Comparison of ENCODE assay signal across 9 cellular contexts in genomic region chr10:74924251-74924954, GRCh38.
DNase-seq lines count a peak whose midpoint lies in the region; ATAC-seq, FAIRE-seq and TF ChIP-seq lines count a peak whose summit lies in the region.
"Had no signal": no experiment of that assay in that cellular context is flagged by ENCODE, and none has a peak within 500 bp of the region (broad histone marks: within the 10 kb centered on the region; RNA-seq: fewer than 3 reads in every experiment).

No MANE protein-coding gene starts in this region.

- intact Hi-C loops in Panc1 (cut with micrococcal nuclease; ENCODE audit: unreplicated experiment): no loop called here

- CTCF ChIA-PET in BJ (lab: Yijun Ruan, JAX): interaction anchor here (0.6 to 1.0 kb wide), 2 partner anchors 9 to 35 kb away, joined by 3 read pairs; no protein-coding TSS in a partner anchor
- CTCF ChIA-PET in Panc1 (lab: Charles Lee): no interaction called here
- CTCF ChIA-PET in CD8-positive, alpha-beta memory T cell (lab: Charles Lee): no interaction called here

- peaks cover 10% of the 10 kb centered on the region; the same call in 1 of the 2 replicates for H3K9me3 ChIP-seq in Panc1 (ENCODE audit: control insufficient read depth, insufficient read depth, low read depth, low read length)
- H3K9me3 ChIP-seq in CD8-positive, alpha-beta memory T cell (ENCODE audit: low read length): peaks cover 2% of the 10 kb centered on the region

- H3K27me3 Mint-ChIP-seq in osteocyte (ENCODE audit: unreplicated experiment): no peaks in the 10 kb centered on the region
- no peaks in the 10 kb centered on the region for H3K27me3 Mint-ChIP-seq in CD8-positive, alpha-beta memory T cell
- H3K27me3 Mint-ChIP-seq: stimulated activated naive CD8-positive, alpha-beta T cell treated with anti-CD3 and anti-CD28 coated beads, Interleukin-15, Interleukin-2, amounts not matched to agents 100 ng/mL and 50 ng/mL, for 24 hours had no signal

- in situ Hi-C loops in Panc1 (cut with HindIII; ENCODE audit: low pct_unique_long_range_greater_than_20kb, low sequenced_read_pairs): no loop called here

- DNase-seq in BJ (ENCODE audit: low read depth) (peak; percentile 97), Panc1 (ENCODE audit: low read depth, low spot score) (peak; percentile 79), fibroblast of gingiva (ENCODE audit: low read depth) (peak; percentile 94), osteocyte (ENCODE audit: extremely low spot score, unreplicated experiment) (no peak), D721Med (ENCODE audit: insufficient read length, low spot score) (no peak), ecto neural progenitor cell (ENCODE audit: low spot score) (no peak)
- no peak for DNase-seq in activated CD4-positive, alpha-beta T cell treated with anti-CD3 and anti-CD28 coated beads, Interleukin-2, amount 50 U/mL, for 48 hours
- no peak for DNase-seq in CD8-positive, alpha-beta memory T cell

- peaks cover 55% of the 10 kb centered on the region for H3K4me1 Mint-ChIP-seq in osteocyte (ENCODE audit: unreplicated experiment)
- peaks cover 48 to 84% (median 82%) of the 10 kb centered on the region in 3 donors for H3K4me1 Mint-ChIP-seq in CD8-positive, alpha-beta memory T cell

- H3K27me3 ChIP-seq in BJ (ENCODE audit: control insufficient read depth, insufficient read depth, low read length): no peaks in the 10 kb centered on the region
- H3K27me3 ChIP-seq in Panc1 (ENCODE audit: control insufficient read depth, insufficient read depth, low read length): no peaks in the 10 kb centered on the region
- H3K27me3 ChIP-seq in CD8-positive, alpha-beta memory T cell (ENCODE audit: insufficient read depth, low read length, poor library complexity, severe bottlenecking): no peaks in the 10 kb centered on the region

- no peak for FAIRE-seq in D721Med (lab: Jason Lieb, UNC)

- peaks cover 47% of the 10 kb centered on the region for H3K4me1 ChIP-seq in Panc1 (ENCODE audit: control insufficient read depth, insufficient read depth, low read length)
- peaks cover 5% of the 10 kb centered on the region for H3K4me1 ChIP-seq in CD8-positive, alpha-beta memory T cell (ENCODE audit: insufficient read depth, low read length)

- H3K36me3 Mint-ChIP-seq in osteocyte (ENCODE audit: unreplicated experiment): peaks cover 5% of the 10 kb centered on the region
- H3K36me3 Mint-ChIP-seq in CD8-positive, alpha-beta memory T cell: peaks cover 8 to 11% (median 9%) of the 10 kb centered on the region in 3 donors

- H3K4me3 ChIP-seq in BJ (ENCODE audit: low read depth, low read length): no peak overlapping the region
- H3K4me3 ChIP-seq in Panc1 (ENCODE audit: low read depth in 2 of 2, low read length in 2 of 2): no peak overlapping the region
- H3K4me3 ChIP-seq in CD8-positive, alpha-beta memory T cell (ENCODE audit: low read length): no peak overlapping the region

- POLR2A ChIA-PET in BJ (lab: Charles Lee) (interaction anchor here (0.5 kb wide), 1 partner anchor 11 kb away, joined by 6 read pairs; no protein-coding TSS in a partner anchor), Panc1 (lab: Charles Lee) (interaction anchor here (0.7 kb wide), 1 partner anchor 39 kb away, joined by 3 read pairs; no protein-coding TSS in a partner anchor)
- POLR2A ChIA-PET in CD8-positive, alpha-beta memory T cell (lab: Charles Lee): no interaction called here

- H3K36me3 ChIP-seq in BJ (ENCODE audit: control insufficient read depth, insufficient read depth, low read length) (no peaks in the 10 kb centered on the region), Panc1 (ENCODE audit: control insufficient read depth, insufficient read depth, low read length) (no peaks in the 10 kb centered on the region)
- no peaks in the 10 kb centered on the region for H3K36me3 ChIP-seq in CD8-positive, alpha-beta memory T cell (ENCODE audit: insufficient read depth, low read length)

- no TSS peak for BruUV-seq in Panc1 (replicated peaks; lab: Mats Ljungman, UMichigan)

- H3K4me3 Mint-ChIP-seq in osteocyte (ENCODE audit: unreplicated experiment): no peak overlapping the region
- no peak overlapping the region for H3K4me3 Mint-ChIP-seq in CD8-positive, alpha-beta memory T cell
- H3K4me3 Mint-ChIP-seq: stimulated activated naive CD8-positive, alpha-beta T cell treated with anti-CD3 and anti-CD28 coated beads, Interleukin-15, Interleukin-2, amounts not matched to agents 100 ng/mL and 50 ng/mL, for 24 hours had no signal

- TF ChIP-seq CTCF in BJ (IDR thresholded peaks at IDR 0.05; ENCODE audit: insufficient read depth, low read depth, low read length) (no peak), Panc1 (IDR thresholded peaks at IDR 0.05) (no peak; the same call in 1 of the 2 replicates), osteocyte (IDR thresholded peaks at IDR 0.05) (no peak), D721Med (IDR thresholded peaks at IDR 0.05; ENCODE audit: insufficient read depth, missing control alignments) (no peak)

- H3K27ac ChIP-seq in Panc1 (ENCODE audit: low read length): peak overlapping the region; percentile 81
- H3K27ac ChIP-seq in CD8-positive, alpha-beta memory T cell (ENCODE audit: low read depth, low read length): no peak overlapping the region

- H3K9me3 Mint-ChIP-seq in osteocyte (ENCODE audit: unreplicated experiment): peaks cover 11% of the 10 kb centered on the region
- H3K9me3 Mint-ChIP-seq in CD8-positive, alpha-beta memory T cell: peaks cover 0 to 10% (median 6%) of the 10 kb centered on the region in 5 donors

- ATAC-seq in Panc1: peak; percentile 75

- H3K27ac Mint-ChIP-seq in osteocyte (ENCODE audit: unreplicated experiment): peak overlapping the region; percentile 2
- no peak overlapping the region for H3K27ac Mint-ChIP-seq in CD8-positive, alpha-beta memory T cell

Comparison
In these comparisons a context has a peak if more than half of its experiments do, and no peak if none do; other contexts are left out.
1. DNase-seq: peak in BJ (single experiment), Panc1 (single experiment) and fibroblast of gingiva (single experiment); none in osteocyte (single experiment), activated CD4-positive, alpha-beta T cell treated with anti-CD3 and anti-CD28 coated beads, Interleukin-2, amount 50 U/mL, for 48 hours (0 of 2), D721Med (single experiment), CD8-positive, alpha-beta memory T cell (0 of 5) and ecto neural progenitor cell (single experiment).